ENCODE assay signal across 1 cellular context in the genomic region with DNA sequence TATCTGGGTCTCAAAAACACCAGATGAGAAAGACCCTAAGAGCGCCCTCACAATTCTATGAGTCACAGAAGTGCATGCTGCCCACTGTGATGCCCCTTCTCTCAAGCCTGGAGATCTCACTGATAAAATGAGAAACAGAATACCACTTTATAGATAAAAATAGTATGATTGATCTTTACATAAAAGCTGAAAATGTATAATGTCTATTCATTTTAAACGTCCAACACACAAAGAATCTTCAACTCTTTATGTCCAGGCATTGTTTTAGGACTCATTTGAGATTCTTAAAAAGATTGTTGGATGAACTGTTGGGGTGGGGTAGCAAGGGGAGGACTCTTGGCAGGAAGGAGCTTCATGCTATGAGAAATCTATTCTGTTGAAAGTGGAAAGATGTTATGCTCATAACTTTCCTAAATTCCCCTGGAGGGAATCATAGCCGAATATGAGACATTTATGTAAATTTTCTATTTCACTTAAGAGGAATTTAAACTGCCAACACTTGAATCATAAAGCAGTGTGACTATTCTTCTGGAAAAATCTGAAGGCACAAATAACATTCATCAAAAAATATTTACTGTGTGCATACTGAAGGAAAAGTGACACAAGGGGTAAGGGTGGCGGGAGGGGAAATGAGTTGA.
TF ChIP-seq lines count a peak whose summit lies in the region.

No MANE protein-coding gene starts in this region.

TF ChIP-seq in HepG2, 621 proteins besides CTCF, POLR2A, EP300 and RAD21:
- TF ChIP-seq, protein P1, sequence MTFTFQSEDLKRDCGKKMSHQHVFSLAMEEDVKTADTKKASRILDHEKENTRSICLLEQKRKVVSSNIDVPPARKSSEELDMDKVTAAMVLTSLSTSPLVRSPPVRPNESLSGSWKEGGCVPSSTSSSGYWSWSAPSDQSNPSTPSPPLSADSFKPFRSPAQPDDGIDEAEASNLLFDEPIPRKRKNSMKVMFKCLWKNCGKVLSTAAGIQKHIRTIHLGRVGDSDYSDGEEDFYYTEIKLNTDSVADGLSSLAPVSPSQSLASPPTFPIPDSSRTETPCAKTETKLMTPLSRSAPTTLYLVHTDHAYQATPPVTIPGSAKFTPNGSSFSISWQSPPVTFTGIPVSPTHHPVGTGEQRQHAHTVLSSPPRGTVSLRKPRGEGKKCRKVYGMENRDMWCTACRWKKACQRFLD (CRISPR knock-in tag; IDR thresholded peaks at IDR 0.05; ENCODE audit: borderline replicate concordance), result no peak
- no peak for TF ChIP-seq ZEB1 (IDR thresholded peaks at IDR 0.05; ENCODE audit: insufficient replicate concordance, low read depth)
- TF ChIP-seq, protein P2, sequence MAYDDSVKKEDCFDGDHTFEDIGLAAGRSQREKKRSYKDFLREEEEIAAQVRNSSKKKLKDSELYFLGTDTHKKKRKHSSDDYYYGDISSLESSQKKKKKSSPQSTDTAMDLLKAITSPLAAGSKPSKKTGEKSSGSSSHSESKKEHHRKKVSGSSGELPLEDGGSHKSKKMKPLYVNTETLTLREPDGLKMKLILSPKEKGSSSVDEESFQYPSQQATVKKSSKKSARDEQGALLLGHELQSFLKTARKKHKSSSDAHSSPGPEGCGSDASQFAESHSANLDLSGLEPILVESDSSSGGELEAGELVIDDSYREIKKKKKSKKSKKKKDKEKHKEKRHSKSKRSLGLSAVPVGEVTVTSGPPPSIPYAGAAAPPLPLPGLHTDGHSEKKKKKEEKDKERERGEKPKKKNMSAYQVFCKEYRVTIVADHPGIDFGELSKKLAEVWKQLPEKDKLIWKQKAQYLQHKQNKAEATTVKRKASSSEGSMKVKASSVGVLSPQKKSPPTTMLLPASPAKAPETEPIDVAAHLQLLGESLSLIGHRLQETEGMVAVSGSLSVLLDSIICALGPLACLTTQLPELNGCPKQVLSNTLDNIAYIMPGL (CRISPR knock-in tag; IDR thresholded peaks at IDR 0.05; ENCODE audit: borderline replicate concordance in 1 of 2, low read depth in 1 of 2), result 0 out of 4 replicates have a peak, but pooled peaks of 1 of the 2 experiments have one; percentile 7
- 0 out of 2 replicates have a peak, but pooled peaks have one; percentile 9 for TF ChIP-seq ERF (CRISPR knock-in tag; IDR thresholded peaks at IDR 0.05)
- TF ChIP-seq SKI (IDR thresholded peaks at IDR 0.05; ENCODE audit: partially characterized antibody), result no peak
- TF ChIP-seq BRCA1 (CRISPR knock-in tag; IDR thresholded peaks at IDR 0.05), result 0 out of 2 replicates have a peak, but pooled peaks have one; percentile 70
- peak; percentile 84; the same call in 1 of the 2 replicates for TF ChIP-seq CHD4 (IDR thresholded peaks at IDR 0.05; ENCODE audit: borderline replicate concordance, low read length)
- 0 out of 2 replicates have a peak, but pooled peaks have one; percentile 18 for TF ChIP-seq MED13 (CRISPR knock-in tag; IDR thresholded peaks at IDR 0.05)
- TF ChIP-seq DMAP1 (CRISPR knock-in tag; IDR thresholded peaks at IDR 0.05), result peak; percentile 17; the same call in 1 of the 2 replicates
- TF ChIP-seq HOXA5 (CRISPR knock-in tag; IDR thresholded peaks at IDR 0.05), result no peak
- TF ChIP-seq, protein P3, sequence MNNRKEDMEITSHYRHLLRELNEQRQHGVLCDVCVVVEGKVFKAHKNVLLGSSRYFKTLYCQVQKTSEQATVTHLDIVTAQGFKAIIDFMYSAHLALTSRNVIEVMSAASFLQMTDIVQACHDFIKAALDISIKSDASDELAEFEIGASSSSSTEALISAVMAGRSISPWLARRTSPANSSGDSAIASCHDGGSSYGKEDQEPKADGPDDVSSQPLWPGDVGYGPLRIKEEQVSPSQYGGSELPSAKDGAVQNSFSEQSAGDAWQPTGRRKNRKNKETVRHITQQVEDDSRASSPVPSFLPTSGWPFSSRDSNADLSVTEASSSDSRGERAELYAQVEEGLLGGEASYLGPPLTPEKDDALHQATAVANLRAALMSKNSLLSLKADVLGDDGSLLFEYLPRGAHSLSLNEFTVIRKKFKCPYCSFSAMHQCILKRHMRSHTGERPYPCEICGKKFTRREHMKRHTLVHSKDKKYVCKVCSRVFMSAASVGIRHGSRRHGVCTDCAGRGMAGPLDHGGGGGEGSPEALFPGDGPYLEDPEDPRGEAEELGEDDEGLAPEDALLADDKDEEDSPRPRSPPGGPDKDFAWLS (CRISPR knock-in tag; IDR thresholded peaks at IDR 0.05; ENCODE audit: borderline replicate concordance), result no peak
- TF ChIP-seq, protein P4, sequence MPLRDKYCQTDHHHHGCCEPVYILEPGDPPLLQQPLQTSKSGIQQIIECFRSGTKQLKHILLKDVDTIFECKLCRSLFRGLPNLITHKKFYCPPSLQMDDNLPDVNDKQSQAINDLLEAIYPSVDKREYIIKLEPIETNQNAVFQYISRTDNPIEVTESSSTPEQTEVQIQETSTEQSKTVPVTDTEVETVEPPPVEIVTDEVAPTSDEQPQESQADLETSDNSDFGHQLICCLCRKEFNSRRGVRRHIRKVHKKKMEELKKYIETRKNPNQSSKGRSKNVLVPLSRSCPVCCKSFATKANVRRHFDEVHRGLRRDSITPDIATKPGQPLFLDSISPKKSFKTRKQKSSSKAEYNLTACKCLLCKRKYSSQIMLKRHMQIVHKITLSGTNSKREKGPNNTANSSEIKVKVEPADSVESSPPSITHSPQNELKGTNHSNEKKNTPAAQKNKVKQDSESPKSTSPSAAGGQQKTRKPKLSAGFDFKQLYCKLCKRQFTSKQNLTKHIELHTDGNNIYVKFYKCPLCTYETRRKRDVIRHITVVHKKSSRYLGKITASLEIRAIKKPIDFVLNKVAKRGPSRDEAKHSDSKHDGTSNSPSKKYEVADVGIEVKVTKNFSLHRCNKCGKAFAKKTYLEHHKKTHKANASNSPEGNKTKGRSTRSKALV (CRISPR knock-in tag; IDR thresholded peaks at IDR 0.05), result peak; percentile 71; the same call in 1 of the 2 replicates
- 0 out of 2 replicates have a peak, but pooled peaks have one; percentile 18 for TF ChIP-seq ZNF766 (CRISPR knock-in tag; IDR thresholded peaks at IDR 0.05; ENCODE audit: borderline replicate concordance)
- 0 out of 2 replicates have a peak, but pooled peaks have one; percentile 84 for TF ChIP-seq ZNF547 (CRISPR knock-in tag; IDR thresholded peaks at IDR 0.05)
- TF ChIP-seq ASH2L (IDR thresholded peaks at IDR 0.05; ENCODE audit: insufficient read length, low read depth, low read length), result peak; percentile 39
- no peak for TF ChIP-seq ZBTB38 (CRISPR knock-in tag; IDR thresholded peaks at IDR 0.05)
- TF ChIP-seq ZBTB3 (CRISPR knock-in tag; IDR thresholded peaks at IDR 0.05; ENCODE audit: borderline replicate concordance, low read depth), result no peak
- no peak for TF ChIP-seq ZNF775 (CRISPR knock-in tag; IDR thresholded peaks at IDR 0.05; ENCODE audit: borderline replicate concordance)
- TF ChIP-seq TARDBP (CRISPR knock-in tag; IDR thresholded peaks at IDR 0.05), result no peak
- no peak for TF ChIP-seq ZNF329 (CRISPR knock-in tag; IDR thresholded peaks at IDR 0.05; ENCODE audit: low read depth)
- TF ChIP-seq HHEX (CRISPR knock-in tag; IDR thresholded peaks at IDR 0.05), result no peak
- TF ChIP-seq, protein P5, sequence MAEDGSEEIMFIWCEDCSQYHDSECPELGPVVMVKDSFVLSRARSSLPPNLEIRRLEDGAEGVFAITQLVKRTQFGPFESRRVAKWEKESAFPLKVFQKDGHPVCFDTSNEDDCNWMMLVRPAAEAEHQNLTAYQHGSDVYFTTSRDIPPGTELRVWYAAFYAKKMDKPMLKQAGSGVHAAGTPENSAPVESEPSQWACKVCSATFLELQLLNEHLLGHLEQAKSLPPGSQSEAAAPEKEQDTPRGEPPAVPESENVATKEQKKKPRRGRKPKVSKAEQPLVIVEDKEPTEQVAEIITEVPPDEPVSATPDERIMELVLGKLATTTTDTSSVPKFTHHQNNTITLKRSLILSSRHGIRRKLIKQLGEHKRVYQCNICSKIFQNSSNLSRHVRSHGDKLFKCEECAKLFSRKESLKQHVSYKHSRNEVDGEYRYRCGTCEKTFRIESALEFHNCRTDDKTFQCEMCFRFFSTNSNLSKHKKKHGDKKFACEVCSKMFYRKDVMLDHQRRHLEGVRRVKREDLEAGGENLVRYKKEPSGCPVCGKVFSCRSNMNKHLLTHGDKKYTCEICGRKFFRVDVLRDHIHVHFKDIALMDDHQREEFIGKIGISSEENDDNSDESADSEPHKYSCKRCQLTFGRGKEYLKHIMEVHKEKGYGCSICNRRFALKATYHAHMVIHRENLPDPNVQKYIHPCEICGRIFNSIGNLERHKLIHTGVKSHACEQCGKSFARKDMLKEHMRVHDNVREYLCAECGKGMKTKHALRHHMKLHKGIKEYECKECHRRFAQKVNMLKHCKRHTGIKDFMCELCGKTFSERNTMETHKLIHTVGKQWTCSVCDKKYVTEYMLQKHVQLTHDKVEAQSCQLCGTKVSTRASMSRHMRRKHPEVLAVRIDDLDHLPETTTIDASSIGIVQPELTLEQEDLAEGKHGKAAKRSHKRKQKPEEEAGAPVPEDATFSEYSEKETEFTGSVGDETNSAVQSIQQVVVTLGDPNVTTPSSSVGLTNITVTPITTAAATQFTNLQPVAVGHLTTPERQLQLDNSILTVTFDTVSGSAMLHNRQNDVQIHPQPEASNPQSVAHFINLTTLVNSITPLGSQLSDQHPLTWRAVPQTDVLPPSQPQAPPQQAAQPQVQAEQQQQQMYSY (CRISPR knock-in tag; IDR thresholded peaks at IDR 0.05), result peak; percentile 42; the same call in 1 of the 2 replicates
- no peak for TF ChIP-seq ZNF776 (CRISPR knock-in tag; IDR thresholded peaks at IDR 0.05)
- TF ChIP-seq, protein P6, sequence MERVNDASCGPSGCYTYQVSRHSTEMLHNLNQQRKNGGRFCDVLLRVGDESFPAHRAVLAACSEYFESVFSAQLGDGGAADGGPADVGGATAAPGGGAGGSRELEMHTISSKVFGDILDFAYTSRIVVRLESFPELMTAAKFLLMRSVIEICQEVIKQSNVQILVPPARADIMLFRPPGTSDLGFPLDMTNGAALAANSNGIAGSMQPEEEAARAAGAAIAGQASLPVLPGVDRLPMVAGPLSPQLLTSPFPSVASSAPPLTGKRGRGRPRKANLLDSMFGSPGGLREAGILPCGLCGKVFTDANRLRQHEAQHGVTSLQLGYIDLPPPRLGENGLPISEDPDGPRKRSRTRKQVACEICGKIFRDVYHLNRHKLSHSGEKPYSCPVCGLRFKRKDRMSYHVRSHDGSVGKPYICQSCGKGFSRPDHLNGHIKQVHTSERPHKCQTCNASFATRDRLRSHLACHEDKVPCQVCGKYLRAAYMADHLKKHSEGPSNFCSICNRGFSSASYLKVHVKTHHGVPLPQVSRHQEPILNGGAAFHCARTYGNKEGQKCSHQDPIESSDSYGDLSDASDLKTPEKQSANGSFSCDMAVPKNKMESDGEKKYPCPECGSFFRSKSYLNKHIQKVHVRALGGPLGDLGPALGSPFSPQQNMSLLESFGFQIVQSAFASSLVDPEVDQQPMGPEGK (CRISPR knock-in tag; IDR thresholded peaks at IDR 0.05), result 0 out of 2 replicates have a peak, but pooled peaks have one; percentile 4
- 0 out of 2 replicates have a peak, but pooled peaks have one; percentile 29 for TF ChIP-seq ZNF792 (CRISPR knock-in tag; IDR thresholded peaks at IDR 0.05)
- peak; percentile 48; the same call in 1 of the 2 replicates for TF ChIP-seq GFI1 (CRISPR knock-in tag; IDR thresholded peaks at IDR 0.05; ENCODE audit: borderline replicate concordance)
- 0 out of 2 replicates have a peak, but pooled peaks have one; percentile 9 for TF ChIP-seq KLF9 (CRISPR knock-in tag; IDR thresholded peaks at IDR 0.05; ENCODE audit: low read depth)
- TF ChIP-seq, protein P7, sequence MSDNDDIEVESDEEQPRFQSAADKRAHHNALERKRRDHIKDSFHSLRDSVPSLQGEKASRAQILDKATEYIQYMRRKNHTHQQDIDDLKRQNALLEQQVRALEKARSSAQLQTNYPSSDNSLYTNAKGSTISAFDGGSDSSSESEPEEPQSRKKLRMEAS (IDR thresholded peaks at IDR 0.05), result 0 out of 2 replicates have a peak, but pooled peaks have one; percentile 1
